In genomic region chr6:91436448-91436847, GRCh38 we compare ENCODE assay signal across 25 cellular contexts.
DNase-seq lines count a peak whose midpoint lies in the region; ATAC-seq and TF ChIP-seq lines count a peak whose summit lies in the region.
"Had no signal": no experiment of that assay in that cellular context is flagged by ENCODE, and none has a peak within 500 bp of the region (broad histone marks: within the 10 kb centered on the region; RNA-seq: fewer than 3 reads in every experiment).

No MANE protein-coding gene starts in this region.

- POLR2A ChIA-PET in WTC11 (lab: Charles Lee) (no interaction called here), A673 (lab: Charles Lee; ENCODE audit: low non-redundant PET) (no interaction called here)

- H3K27ac Mint-ChIP-seq in GM23338 (no peak overlapping the region), WTC11 (no peak overlapping the region), neural progenitor cell (no peak overlapping the region)
- H3K27ac Mint-ChIP-seq: CD14-positive monocyte; CD4-positive, CD25-positive, alpha-beta regulatory T cell; CD8-positive, alpha-beta memory T cell had no signal

- intact Hi-C loops in A673 (cut with micrococcal nuclease; ENCODE audit: unreplicated experiment) (no loop called here), spleen (cut with DNase I; ENCODE audit: low total_unique reads) (no loop called here)

- TF ChIP-seq POLR2A in spleen (IDR thresholded peaks at IDR 0.05) = no peak

- H3K4me1 ChIP-seq in GM23338 (ENCODE audit: insufficient read depth) = peaks cover 11% of the 10 kb centered on the region
- peaks cover 29% of the 10 kb centered on the region for H3K4me1 ChIP-seq in neural progenitor cell
- H3K4me1 ChIP-seq in A673 (ENCODE audit: insufficient read depth, low read length, poor library complexity, severe bottlenecking) = no peaks in the 10 kb centered on the region
- no peaks in the 10 kb centered on the region for H3K4me1 ChIP-seq in spleen
- H3K4me1 ChIP-seq: A549, BE2C, BLaER1 had no signal

- peak; percentile 63 for ATAC-seq in GM23338
- ATAC-seq in WTC11 = peak; percentile 79
- no peak for ATAC-seq in HG02642 (IDR thresholded peaks at IDR 0.05; ENCODE audit: poor library complexity, unreplicated experiment)
- ATAC-seq: A549 had no signal

- H3K79me2 ChIP-seq in GM23338 (replicated peaks; ENCODE audit: insufficient read depth) = no peaks in the 10 kb centered on the region
- H3K79me2 ChIP-seq in neural progenitor cell (ENCODE audit: low read depth) = no peaks in the 10 kb centered on the region

- CTCF ChIA-PET in WTC11 (lab: Charles Lee) (no interaction called here), A673 (lab: Charles Lee) (no interaction called here)

- no peaks in the 10 kb centered on the region for H3K36me3 ChIP-seq in GM23338 (ENCODE audit: insufficient read depth)
- no peaks in the 10 kb centered on the region for H3K36me3 ChIP-seq in neural progenitor cell
- H3K36me3 ChIP-seq in A673 (ENCODE audit: insufficient read depth, low read length, poor library complexity, severe bottlenecking) = no peaks in the 10 kb centered on the region
- H3K36me3 ChIP-seq in spleen = no peaks in the 10 kb centered on the region
- H3K36me3 ChIP-seq: BE2C, BLaER1 had no signal

- 79 to 91% (median 90%) methylated on average over 2 of the region's 2 CpGs for WGBS in spleen, 5 donors

- H3K4me1 Mint-ChIP-seq in GM23338 = peaks cover 10% of the 10 kb centered on the region
- peaks cover 13% of the 10 kb centered on the region for H3K4me1 Mint-ChIP-seq in WTC11
- H3K4me1 Mint-ChIP-seq in neural progenitor cell = peaks cover 36% of the 10 kb centered on the region
- H3K4me1 Mint-ChIP-seq: CD14-positive monocyte; CD4-positive, alpha-beta memory T cell; CD4-positive, CD25-positive, alpha-beta regulatory T cell; CD8-positive, alpha-beta memory T cell had no signal

- H3K4me2 ChIP-seq in GM23338 (no peak overlapping the region), neural progenitor cell (no peak overlapping the region)
- H3K4me2 ChIP-seq: A549, BLaER1 had no signal

- H3K9me3 ChIP-seq in neural progenitor cell (ENCODE audit: low read depth) (no peaks in the 10 kb centered on the region), A673 (ENCODE audit: low read depth, low read length, poor library complexity, severe bottlenecking) (no peaks in the 10 kb centered on the region), spleen (no peaks in the 10 kb centered on the region)
- H3K9me3 ChIP-seq: A549, BE2C, BLaER1 had no signal

- H3K9ac ChIP-seq in neural progenitor cell = no peak overlapping the region
- H3K9ac ChIP-seq: BLaER1 had no signal

- H2AFZ ChIP-seq in GM23338 (no peak overlapping the region), neural progenitor cell (replicated peaks) (no peak overlapping the region)

- TF ChIP-seq CTCF in GM23338 (conservative IDR thresholded peaks at IDR 0.05; ENCODE audit: low read depth in 2 of 2) = no peak
- no peak for TF ChIP-seq CTCF in WTC11 (IDR thresholded peaks at IDR 0.05)
- no peak for TF ChIP-seq CTCF in neural progenitor cell (IDR thresholded peaks at IDR 0.05)
- TF ChIP-seq CTCF in A673 (conservative IDR thresholded peaks at IDR 0.05; ENCODE audit: low read depth, low read length) = no peak
- no peak for TF ChIP-seq CTCF in spleen (IDR thresholded peaks at IDR 0.05 in 8 of 11, conservative IDR thresholded peaks at IDR 0.05 in 3 of 11)

- H3K27me3 ChIP-seq in GM23338 (ENCODE audit: insufficient read depth) = no peaks in the 10 kb centered on the region
- no peaks in the 10 kb centered on the region for H3K27me3 ChIP-seq in neural progenitor cell
- no peaks in the 10 kb centered on the region for H3K27me3 ChIP-seq in A673 (replicated peaks; ENCODE audit: insufficient read depth, low read depth, low read length, poor library complexity)
- H3K27me3 ChIP-seq in spleen (replicated peaks in 1 of 7) = no peaks in the 10 kb centered on the region
- H3K27me3 ChIP-seq: BE2C, BLaER1 had no signal

- H3F3A ChIP-seq in GM23338 (replicated peaks; ENCODE audit: low read depth) = no peaks in the 10 kb centered on the region
- peaks cover 26% of the 10 kb centered on the region for H3F3A ChIP-seq in neural progenitor cell (ENCODE audit: low read depth)

- H4K20me1 ChIP-seq in GM23338 (replicated peaks; ENCODE audit: insufficient read depth) (no peaks in the 10 kb centered on the region), neural progenitor cell (ENCODE audit: low read depth) (no peaks in the 10 kb centered on the region)
- H4K20me1 ChIP-seq: BLaER1 had no signal

- H3K4me3 ChIP-seq in GM23338 (no peak overlapping the region), neural progenitor cell (no peak overlapping the region), A673 (ENCODE audit: low read depth, low read length, poor library complexity, severe bottlenecking) (no peak overlapping the region), spleen (no peak overlapping the region)
- H3K4me3 ChIP-seq: A549, BLaER1, GM12878 had no signal

- no TSS peak for BruUV-seq in A673 (replicated peaks; lab: Mats Ljungman, UMichigan)

- H3K4me3 Mint-ChIP-seq in GM23338 (no peak overlapping the region), WTC11 (no peak overlapping the region), neural progenitor cell (no peak overlapping the region)
- H3K4me3 Mint-ChIP-seq: CD14-positive monocyte; CD4-positive, alpha-beta memory T cell; CD4-positive, CD25-positive, alpha-beta regulatory T cell; CD8-positive, alpha-beta memory T cell had no signal

- H3K9me3 Mint-ChIP-seq in GM23338 (no peaks in the 10 kb centered on the region), WTC11 (no peaks in the 10 kb centered on the region), neural progenitor cell (no peaks in the 10 kb centered on the region)

- peaks cover 9% of the 10 kb centered on the region for H3K27me3 Mint-ChIP-seq in GM23338 (ENCODE audit: insufficient read depth, low read depth, poor library complexity)
- H3K27me3 Mint-ChIP-seq in WTC11 (ENCODE audit: low read depth) = no peaks in the 10 kb centered on the region
- no peaks in the 10 kb centered on the region for H3K27me3 Mint-ChIP-seq in neural progenitor cell (ENCODE audit: insufficient read depth, low read depth)
- H3K27me3 Mint-ChIP-seq: CD4-positive, CD25-positive, alpha-beta regulatory T cell; CD8-positive, alpha-beta memory T cell had no signal

- no peaks in the 10 kb centered on the region for H3K9me2 ChIP-seq in GM23338 (ENCODE audit: insufficient read depth)

- peak; percentile 23 for DNase-seq in GM23338 (ENCODE audit: low spot score)
- DNase-seq in WTC11 (ENCODE audit: low spot score) = no peak
- DNase-seq in iPS-NIHi7 (ENCODE audit: extremely low spot score) = peak; percentile 9
- DNase-seq in neural progenitor cell (ENCODE audit: low spot score) = no peak
- no peak for DNase-seq in A673 (ENCODE audit: low spot score)
- DNase-seq in spleen = no peak
- DNase-seq: ACHN; BE2C; C1 segment of cervical spinal cord; CD4-positive, alpha-beta memory T cell; CD4-positive, CD25-positive, alpha-beta regulatory T cell; CD8-positive, alpha-beta memory T cell; COR-L47; DMS 273 treated with DMSO at 0.1 percent for 48 hours; DMS153; DMS79; DND-41; EL; GDM1 had no signal

- no peaks in the 10 kb centered on the region for H3K36me3 Mint-ChIP-seq in GM23338 (ENCODE audit: low read depth)
- H3K36me3 Mint-ChIP-seq in WTC11 = no peaks in the 10 kb centered on the region
- H3K36me3 Mint-ChIP-seq in neural progenitor cell = no peaks in the 10 kb centered on the region
- H3K36me3 Mint-ChIP-seq: CD14-positive monocyte; CD4-positive, alpha-beta memory T cell; CD4-positive, CD25-positive, alpha-beta regulatory T cell; CD8-positive, alpha-beta memory T cell had no signal

- H3K27ac ChIP-seq in GM23338 (ENCODE audit: low read depth) = no peak overlapping the region
- peak overlapping the region; percentile 60 for H3K27ac ChIP-seq in neural progenitor cell
- no peak overlapping the region for H3K27ac ChIP-seq in A673 (ENCODE audit: low read depth, low read length, poor library complexity, severe bottlenecking)
- H3K27ac ChIP-seq in spleen = no peak overlapping the region
- H3K27ac ChIP-seq: 22Rv1, A549, BLaER1 had no signal

TF ChIP-seq in GM23338, 12 proteins besides CTCF, POLR2A, EP300 and RAD21 (continues in another document):
- TF ChIP-seq EZH2phosphoT487 (IDR thresholded peaks at IDR 0.05; ENCODE audit: unreplicated experiment) = no peak
- TF ChIP-seq ETS1 (IDR thresholded peaks at IDR 0.05) = no peak
- no peak for TF ChIP-seq ZNF114 (CRISPR knock-in tag; IDR thresholded peaks at IDR 0.05)

TF ChIP-seq in WTC11, 78 proteins besides CTCF, POLR2A, EP300 and RAD21 (continues in another document):
- no peak for TF ChIP-seq CBFB (CRISPR knock-in tag; IDR thresholded peaks at IDR 0.05; ENCODE audit: low read depth)
- no peak for TF ChIP-seq CDX4 (CRISPR knock-in tag; IDR thresholded peaks at IDR 0.05; ENCODE audit: borderline replicate concordance)
- no peak for TF ChIP-seq CREM (CRISPR knock-in tag; IDR thresholded peaks at IDR 0.05)
- TF ChIP-seq NFE2L1 (CRISPR knock-in tag; IDR thresholded peaks at IDR 0.05) = no peak
- TF ChIP-seq GRHL2 (CRISPR knock-in tag; IDR thresholded peaks at IDR 0.05; ENCODE audit: insufficient replicate concordance, severe bottlenecking) = no peak
- TF ChIP-seq, protein P1, sequence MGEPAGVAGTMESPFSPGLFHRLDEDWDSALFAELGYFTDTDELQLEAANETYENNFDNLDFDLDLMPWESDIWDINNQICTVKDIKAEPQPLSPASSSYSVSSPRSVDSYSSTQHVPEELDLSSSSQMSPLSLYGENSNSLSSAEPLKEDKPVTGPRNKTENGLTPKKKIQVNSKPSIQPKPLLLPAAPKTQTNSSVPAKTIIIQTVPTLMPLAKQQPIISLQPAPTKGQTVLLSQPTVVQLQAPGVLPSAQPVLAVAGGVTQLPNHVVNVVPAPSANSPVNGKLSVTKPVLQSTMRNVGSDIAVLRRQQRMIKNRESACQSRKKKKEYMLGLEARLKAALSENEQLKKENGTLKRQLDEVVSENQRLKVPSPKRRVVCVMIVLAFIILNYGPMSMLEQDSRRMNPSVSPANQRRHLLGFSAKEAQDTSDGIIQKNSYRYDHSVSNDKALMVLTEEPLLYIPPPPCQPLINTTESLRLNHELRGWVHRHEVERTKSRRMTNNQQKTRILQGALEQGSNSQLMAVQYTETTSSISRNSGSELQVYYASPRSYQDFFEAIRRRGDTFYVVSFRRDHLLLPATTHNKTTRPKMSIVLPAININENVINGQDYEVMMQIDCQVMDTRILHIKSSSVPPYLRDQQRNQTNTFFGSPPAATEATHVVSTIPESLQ (CRISPR knock-in tag; IDR thresholded peaks at IDR 0.05) = no peak
- no peak for TF ChIP-seq PRRX2 (CRISPR knock-in tag; IDR thresholded peaks at IDR 0.05)
- TF ChIP-seq JAZF1 (CRISPR knock-in tag; IDR thresholded peaks at IDR 0.05) = no peak

Comparison
In these comparisons a context has a peak if more than half of its experiments do, and no peak if none do; other contexts are left out.
1. DNase-seq: peak in GM23338 (single experiment) and iPS-NIHi7 (single experiment); none in WTC11 (single experiment), neural progenitor cell (single experiment), A673 (single experiment) and spleen (single experiment).